Comparison of ENCODE assay signal across 24 cellular contexts in genomic region chr4:124173892-124174291, GRCh38.
"Had no signal": no experiment of that assay in that cellular context is flagged by ENCODE, and none has a peak within 500 bp of the region (broad histone marks: within the 10 kb centered on the region; RNA-seq: fewer than 3 reads in every experiment).

No MANE protein-coding gene starts in this region.

- H3K27ac ChIP-seq: coronary artery, gastroesophageal sphincter, heart left ventricle, sigmoid colon, spleen, upper lobe of left lung had no signal

- H3K4me1 ChIP-seq: gastroesophageal sphincter, heart left ventricle, sigmoid colon, spleen, upper lobe of left lung had no signal

- H3K27me3 ChIP-seq: gastroesophageal sphincter, heart left ventricle, sigmoid colon, spleen, upper lobe of left lung had no signal

- H3K4me3 Mint-ChIP-seq: activated B cell treated with CpG ODN at 0.5 μM for 24 hours; activated naive CD4-positive, alpha-beta T cell treated with anti-CD3 and anti-CD28 coated beads, Interleukin-2, amount 10 ng/mL, durations not matched to agents 7 days and 5 days; activated T-cell treated with anti-CD3 and anti-CD28 coated beads, Interleukin-2, amount 50 U/mL, for 72 hours; endodermal cell; mesothelial cell of epicardium; natural killer cell had no signal

- H3K4me3 ChIP-seq: coronary artery, gastroesophageal sphincter, heart left ventricle, sigmoid colon, spleen, upper lobe of left lung had no signal

- ATAC-seq: activated T-cell treated with anti-CD3 and anti-CD28 coated beads, Interleukin-2, amount 50 U/mL, for 72 hours; gastroesophageal sphincter; heart left ventricle; left ventricle myocardium superior; natural killer cell had no signal

- H3K27ac Mint-ChIP-seq: activated B cell treated with CpG ODN at 0.5 μM for 24 hours; activated naive CD4-positive, alpha-beta T cell treated with anti-CD3 and anti-CD28 coated beads, Interleukin-2, amount 10 ng/mL, durations not matched to agents 7 days and 5 days; activated T-cell treated with anti-CD3 and anti-CD28 coated beads, Interleukin-2, amount 50 U/mL, for 72 hours; endodermal cell; mesothelial cell of epicardium; natural killer cell; progenitor cell of endocrine pancreas had no signal

- H3K27me3 Mint-ChIP-seq: activated B cell treated with CpG ODN at 0.5 μM for 24 hours; activated naive CD4-positive, alpha-beta T cell treated with anti-CD3 and anti-CD28 coated beads, Interleukin-2, amount 10 ng/mL, durations not matched to agents 7 days and 5 days; progenitor cell of endocrine pancreas had no signal

- DNase-seq: activated B cell treated with CpG ODN at 0.5 μM for 24 hours; activated CD4-positive, alpha-beta T cell treated with anti-CD3 and anti-CD28 coated beads for 4 hours; activated CD4-positive, alpha-beta T cell treated with anti-CD3 and anti-CD28 coated beads, Interleukin-2, amount 50 U/mL, for 48 hours; activated effector memory CD4-positive, alpha-beta T cell treated with anti-CD3 and anti-CD28 coated beads, Interleukin-2, amount 50 U/mL, for 16 hours; activated naive CD4-positive, alpha-beta T cell treated with anti-CD3 and anti-CD28 coated beads, Interleukin-2, amount 10 ng/mL, durations not matched to agents 7 days and 5 days; activated T-cell treated with anti-CD3 and anti-CD28 coated beads, Interleukin-2, amount 50 U/mL, for 72 hours; cerebellar nuclear complex; endodermal cell; heart left ventricle; left ventricle myocardium superior; mammary epithelial cell; natural killer cell; retina; sigmoid colon; spleen; stimulated activated CD4-positive, alpha-beta T cell treated with anti-CD3 and anti-CD28 coated beads, Interleukin-4, amount 100 ng/mL, for 24 hours; stimulated activated naive CD4-positive, alpha-beta T cell treated with Interleukin-2 at 50 U/mL for 16 hours; T-helper 1 cell; T-helper 9 cell; upper lobe of left lung had no signal

- H3K36me3 Mint-ChIP-seq: activated naive CD4-positive, alpha-beta T cell treated with anti-CD3 and anti-CD28 coated beads, Interleukin-2, amount 10 ng/mL, durations not matched to agents 7 days and 5 days; natural killer cell had no signal

- H3K9me3 Mint-ChIP-seq: activated naive CD4-positive, alpha-beta T cell treated with anti-CD3 and anti-CD28 coated beads, Interleukin-2, amount 10 ng/mL, durations not matched to agents 7 days and 5 days had no signal

- H3K4me1 Mint-ChIP-seq: activated B cell treated with CpG ODN at 0.5 μM for 24 hours; activated naive CD4-positive, alpha-beta T cell treated with anti-CD3 and anti-CD28 coated beads, Interleukin-2, amount 10 ng/mL, durations not matched to agents 7 days and 5 days; natural killer cell had no signal
